In genomic region chr14:69044965-69045555, GRCh38 we compare ENCODE assay signal across 12 cellular contexts.
DNase-seq lines count a peak whose midpoint lies in the region; ATAC-seq and TF ChIP-seq lines count a peak whose summit lies in the region.
"Had no signal": no experiment of that assay in that cellular context is flagged by ENCODE, and none has a peak within 500 bp of the region (broad histone marks: within the 10 kb centered on the region; RNA-seq: fewer than 3 reads in every experiment).

No MANE protein-coding gene starts in this region.

- DNase-seq in GM23248 (peak; percentile 52), mammary epithelial cell (peak; percentile 43), sciatic nerve (ENCODE audit: low spot score) (no peak), NCI-H1930 (lab: John Stamatoyannopoulos, UW) (no peak), NCI-H187 (lab: John Stamatoyannopoulos, UW) (no peak)
- DNase-seq: activated T-cell treated with anti-CD3 and anti-CD28 coated beads, Interleukin-2, amount 50 U/mL, for 24 hours; GOT3; T-cell had no signal

- peak overlapping the region; percentile 58 for H3K27ac ChIP-seq in GM23248
- H3K27ac ChIP-seq in mammary epithelial cell (ENCODE audit: insufficient read depth, low read depth, low read length) = no peak overlapping the region
- no peak overlapping the region for H3K27ac ChIP-seq in iPS-18a (ENCODE audit: low read length)
- H3K27ac ChIP-seq: C4-2B had no signal

- BruUV-seq in mammary epithelial cell (replicated peaks; lab: Mats Ljungman, UMichigan) = no TSS peak

- intact Hi-C loops in mammary epithelial cell (cut with micrococcal nuclease) (loop anchor here (5.0 kb wide), 1 partner anchor 118 kb away; no protein-coding TSS in a partner anchor), sciatic nerve (cut with DNase I) (no loop called here)

- TF ChIP-seq CTCF in mammary epithelial cell (conservative IDR thresholded peaks at IDR 0.05 in 1 of 2, IDR thresholded peaks at IDR 0.05 in 1 of 2; ENCODE audit: extremely low read depth in 1 of 2, insufficient read depth in 1 of 2, low read depth in 1 of 2, low read length in 2 of 2) = no peak

- H3K36me3 ChIP-seq in GM23248 (ENCODE audit: low read depth) = no peaks in the 10 kb centered on the region
- no peaks in the 10 kb centered on the region for H3K36me3 ChIP-seq in mammary epithelial cell (ENCODE audit: insufficient read depth, low read length)
- H3K36me3 ChIP-seq in iPS-18a (ENCODE audit: control insufficient read depth, low read depth, low read length) = no peaks in the 10 kb centered on the region

- dilution Hi-C loops in mammary epithelial cell (cut with HindIII; ENCODE audit: low sequenced_read_pairs) = loop anchor here (5.0 to 10.0 kb wide), 2 partner anchors 38 to 60 kb away; no protein-coding TSS in a partner anchor

- H4K20me1 ChIP-seq in GM23248 (ENCODE audit: insufficient read depth) = no peaks in the 10 kb centered on the region
- H4K20me1 ChIP-seq in mammary epithelial cell (ENCODE audit: insufficient read depth, low read length) = no peaks in the 10 kb centered on the region

- H3K27me3 ChIP-seq in GM23248 (replicated peaks; ENCODE audit: insufficient read depth) = no peaks in the 10 kb centered on the region
- no peaks in the 10 kb centered on the region for H3K27me3 ChIP-seq in mammary epithelial cell (ENCODE audit: insufficient read depth, low read length)
- H3K27me3 ChIP-seq in iPS-18a (ENCODE audit: control insufficient read depth, insufficient read depth, low read length) = no peaks in the 10 kb centered on the region

- H2AFZ ChIP-seq in GM23248 (no peak overlapping the region), mammary epithelial cell (ENCODE audit: low read depth, low read length) (no peak overlapping the region)

- H3K79me2 ChIP-seq in GM23248 (ENCODE audit: insufficient read depth) (no peaks in the 10 kb centered on the region), mammary epithelial cell (ENCODE audit: insufficient read depth, low read length) (no peaks in the 10 kb centered on the region)

- CTCF ChIA-PET in mammary epithelial cell (lab: Charles Lee; ENCODE audit: low non-redundant PET) = no interaction called here

- H3F3A ChIP-seq in GM23248 (ENCODE audit: insufficient read depth) = peaks cover 18% of the 10 kb centered on the region

- ATAC-seq in sciatic nerve = peak; percentile 21
- no peak for ATAC-seq in GM21529 (IDR thresholded peaks at IDR 0.05; ENCODE audit: unreplicated experiment)
- no peak for ATAC-seq in esophagus mucosa
- ATAC-seq: T-cell had no signal

- H3K4me2 ChIP-seq in GM23248 (ENCODE audit: unreplicated experiment) (no peak overlapping the region), mammary epithelial cell (ENCODE audit: insufficient read depth, low read depth, low read length) (no peak overlapping the region)

- H3K4me1 ChIP-seq in GM23248 (ENCODE audit: insufficient read depth) (peaks cover 48% of the 10 kb centered on the region), mammary epithelial cell (ENCODE audit: insufficient read depth, low read length) (peaks cover 17% of the 10 kb centered on the region), iPS-18a (ENCODE audit: control insufficient read depth, low read depth, low read length) (peaks cover 34% of the 10 kb centered on the region)

- in situ Hi-C loops in GM23248 (cut with MboI) (no loop called here), mammary epithelial cell (cut with MboI; ENCODE audit: low sequenced_read_pairs in 2 of 2) (no loop called here)

- no peaks in the 10 kb centered on the region for H3K9me3 ChIP-seq in GM23248 (ENCODE audit: low read depth)
- no peaks in the 10 kb centered on the region for H3K9me3 ChIP-seq in mammary epithelial cell (replicated peaks; ENCODE audit: insufficient read depth, low read length)
- no peaks in the 10 kb centered on the region for H3K9me3 ChIP-seq in iPS-18a (ENCODE audit: control insufficient read depth, low read depth, low read length)

- H3K4me3 ChIP-seq in GM23248 (no peak overlapping the region), mammary epithelial cell (replicated peaks in 1 of 3; ENCODE audit: insufficient read depth in 1 of 3, low read depth in 2 of 3, low read length in 3 of 3) (no peak overlapping the region), iPS-18a (ENCODE audit: low read length) (peak overlapping the region; percentile 9)

- no peaks in the 10 kb centered on the region for H3K9me2 ChIP-seq in GM23248 (ENCODE audit: insufficient read depth)

- 87 to 92% methylated on average over 6 of the region's 6 CpGs for WGBS in GM23248 (ENCODE audit: low coverage in 1 of 2, low lambda C conversion rate in 2 of 2, missing lambda C conversion rate in 2 of 2), 2 experiments
- WGBS in mammary epithelial cell (ENCODE audit: low coverage, missing lambda C conversion rate) = 33% methylated on average over 6 of the region's 6 CpGs

- H3K9ac ChIP-seq in GM23248 (no peak overlapping the region), mammary epithelial cell (ENCODE audit: insufficient read depth, low read length) (no peak overlapping the region), iPS-18a (ENCODE audit: low read length) (no peak overlapping the region)

Comparison
In these comparisons a context has a peak if more than half of its experiments do, and no peak if none do; other contexts are left out.
1. DNase-seq: peak in GM23248 (single experiment) and mammary epithelial cell (single experiment); none in sciatic nerve (single experiment), NCI-H1930 (0 of 2) and NCI-H187 (0 of 2).